ENCODE assay signal across 9 cellular contexts in the genomic region with DNA sequence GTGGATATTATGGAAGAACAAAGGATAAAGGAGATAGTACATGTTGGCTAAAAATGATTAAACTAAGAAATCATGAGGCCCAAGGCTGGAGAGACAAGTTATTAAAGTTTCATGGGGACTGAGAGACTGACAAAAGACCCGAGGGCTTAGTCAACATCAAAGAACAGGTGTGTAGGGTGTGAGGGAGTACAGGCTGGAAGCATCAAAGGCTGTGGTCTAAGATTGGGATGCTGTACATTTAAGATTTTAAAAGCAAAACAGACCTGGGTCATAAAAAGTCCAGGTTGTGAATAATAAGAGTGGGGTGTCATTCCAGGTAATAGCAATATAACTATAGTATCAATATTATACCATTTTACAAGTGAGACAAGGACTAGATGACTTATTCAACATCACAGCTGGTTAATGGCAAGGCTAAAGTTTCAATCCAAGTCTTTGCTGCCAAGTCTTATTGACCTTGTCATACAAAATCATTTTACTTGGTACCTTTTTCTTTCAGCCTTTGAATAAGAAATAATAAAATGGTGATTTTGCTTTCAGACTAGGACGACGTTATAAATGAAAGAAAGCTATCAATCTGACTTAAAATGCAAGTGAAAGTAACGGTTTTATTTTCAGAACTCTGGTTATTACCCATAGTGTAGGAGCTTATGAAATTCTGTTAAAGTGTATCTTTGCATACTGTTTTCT.
DNase-seq lines count a peak whose midpoint lies in the region; ATAC-seq, FAIRE-seq and TF ChIP-seq lines count a peak whose summit lies in the region.
"Had no signal": no experiment of that assay in that cellular context is flagged by ENCODE, and none has a peak within 500 bp of the region (broad histone marks: within the 10 kb centered on the region; RNA-seq: fewer than 3 reads in every experiment).

No MANE protein-coding gene starts in this region.

- no peak overlapping the region for H4K5ac ChIP-seq in H9 (ENCODE audit: insufficient read length, low read depth, low read length)

- H2AK5ac ChIP-seq in H9 (ENCODE audit: insufficient read length, low read length): no peak overlapping the region

- no peak overlapping the region for H3K4me3 ChIP-seq in small intestine (ENCODE audit: low read depth in 1 of 2, low read length in 2 of 2)

- no peak overlapping the region for H2BK20ac ChIP-seq in H9 (ENCODE audit: low read depth, low read length, poor library complexity, severe bottlenecking)

- FAIRE-seq in small intestine (lab: Jason Lieb, UNC): no peak

- no peaks in the 10 kb centered on the region for H4K20me1 ChIP-seq in H9 (ENCODE audit: control insufficient read depth, insufficient read depth, insufficient read length)

- peaks cover 44% of the 10 kb centered on the region for H3K4me1 Mint-ChIP-seq in activated naive CD8-positive, alpha-beta T cell treated with anti-CD3 and anti-CD28 coated beads, Interleukin-2, amount 50 U/mL, for 24 hours
- H3K4me1 Mint-ChIP-seq in H9: no peaks in the 10 kb centered on the region

- no peak overlapping the region for H2BK120ac ChIP-seq in H9 (ENCODE audit: low read depth, low read length, poor library complexity, severe bottlenecking)

- ATAC-seq in GM18519 (IDR thresholded peaks at IDR 0.05; ENCODE audit: low FRiP score, unreplicated experiment) (peak; percentile 76), GM19467 (IDR thresholded peaks at IDR 0.05; ENCODE audit: unreplicated experiment) (peak; percentile 69), HG03039 (IDR thresholded peaks at IDR 0.05; ENCODE audit: unreplicated experiment) (peak; percentile 65)
- ATAC-seq in activated naive CD8-positive, alpha-beta T cell treated with anti-CD3 and anti-CD28 coated beads, Interleukin-2, amount 50 U/mL, for 24 hours: peak; percentile 79
- ATAC-seq: right cardiac atrium had no signal

- H3K4me1 ChIP-seq in H9 (ENCODE audit: insufficient read depth, low read length): no peaks in the 10 kb centered on the region; the same call in 1 of the 2 replicates
- peaks cover 0 to 4% of the 10 kb centered on the region in 2 donors for H3K4me1 ChIP-seq in small intestine (ENCODE audit: control insufficient read depth in 2 of 2, insufficient read depth in 1 of 2, low read depth in 1 of 2, low read length in 1 of 2)

- no peaks in the 10 kb centered on the region for H3K79me1 ChIP-seq in H9 (ENCODE audit: insufficient read depth, low read depth, low read length, poor library complexity, severe bottlenecking)

- no peak overlapping the region for H3K4me2 ChIP-seq in H9 (ENCODE audit: insufficient read depth, insufficient read length, low read length)

- no peak overlapping the region for H3K18ac ChIP-seq in H9 (ENCODE audit: insufficient read length, low read depth, low read length)

- H3K14ac ChIP-seq in H9 (ENCODE audit: insufficient read depth, low read length): no peak overlapping the region

- H3K27ac ChIP-seq in H9 (ENCODE audit: insufficient read length, low read depth, low read length) (no peak overlapping the region), small intestine (ENCODE audit: low read depth in 1 of 2, low read length in 1 of 2) (no peak overlapping the region)

- no peaks in the 10 kb centered on the region for H3K36me3 ChIP-seq in small intestine (ENCODE audit: control insufficient read depth in 2 of 2, insufficient read depth in 2 of 2, low read length in 2 of 2)

- no peak overlapping the region for H3K9ac ChIP-seq in H9 (ENCODE audit: extremely low read depth, insufficient read length, low read length)

- no peak overlapping the region for H2BK5ac ChIP-seq in H9 (ENCODE audit: insufficient read length, low read length)

- H3K23me2 ChIP-seq in H9 (ENCODE audit: insufficient read length, low read depth, low read length, poor library complexity, severe bottlenecking): no peaks in the 10 kb centered on the region

- peaks cover 2% of the 10 kb centered on the region for H3K36me3 Mint-ChIP-seq in activated naive CD8-positive, alpha-beta T cell treated with anti-CD3 and anti-CD28 coated beads, Interleukin-2, amount 50 U/mL, for 24 hours (ENCODE audit: low read depth)
- H3K36me3 Mint-ChIP-seq in H9 (ENCODE audit: insufficient read depth in 1 of 3, low read depth in 3 of 3): no peaks in the 10 kb centered on the region

- H2BK12ac ChIP-seq in H9 (ENCODE audit: insufficient read length, low read depth, low read length): no peak overlapping the region

- TF ChIP-seq CTCF in H9 (conservative IDR thresholded peaks at IDR 0.05): no peak

- no CpG with 5 or more reads among the region's 4 CpGs for WGBS in H9 (ENCODE audit: extremely low coverage, insufficient read length, low lambda C conversion rate)
- 28 to 44% (median 40%) methylated on average over 4 of the region's 4 CpGs for WGBS in small intestine, 3 donors

- H3T11ph ChIP-seq in H9 (ENCODE audit: low read length): no peak overlapping the region

- H3K23ac ChIP-seq in H9 (ENCODE audit: insufficient read length, low read depth, low read length): no peak overlapping the region

- H2AFZ ChIP-seq in H9 (ENCODE audit: low read length): no peak overlapping the region

- no peaks in the 10 kb centered on the region; the same call in 1 of the 2 replicates for H3K27me3 ChIP-seq in H9 (ENCODE audit: insufficient read depth, low read length)
- no peaks in the 10 kb centered on the region for H3K27me3 ChIP-seq in small intestine (ENCODE audit: control insufficient read depth in 2 of 2, insufficient read depth in 2 of 2, low read length in 2 of 2)

- no peaks in the 10 kb centered on the region for H3K27me3 Mint-ChIP-seq in activated naive CD8-positive, alpha-beta T cell treated with anti-CD3 and anti-CD28 coated beads, Interleukin-2, amount 50 U/mL, for 24 hours
- H3K27me3 Mint-ChIP-seq in H9 (ENCODE audit: low read depth): no peaks in the 10 kb centered on the region

- H4K8ac ChIP-seq in H9 (replicated peaks; ENCODE audit: insufficient read length, low read depth, low read length): no peak overlapping the region

- no peak overlapping the region for H3K56ac ChIP-seq in H9 (ENCODE audit: insufficient read length, low read depth, low read length)

- H3K4ac ChIP-seq in H9 (ENCODE audit: low read depth, low read length): no peak overlapping the region

- H3K27ac Mint-ChIP-seq in activated naive CD8-positive, alpha-beta T cell treated with anti-CD3 and anti-CD28 coated beads, Interleukin-2, amount 50 U/mL, for 24 hours: no peak overlapping the region
- H3K27ac Mint-ChIP-seq in H9: no peak overlapping the region

- H3K79me2 ChIP-seq in H9 (ENCODE audit: insufficient read depth, low read length): 0 out of 2 replicates have a peak, but pooled peaks cover 2% of the 10 kb centered on the region

- no peaks in the 10 kb centered on the region for H3K9me3 Mint-ChIP-seq in activated naive CD8-positive, alpha-beta T cell treated with anti-CD3 and anti-CD28 coated beads, Interleukin-2, amount 50 U/mL, for 24 hours
- no peaks in the 10 kb centered on the region for H3K9me3 Mint-ChIP-seq in H9

- no peak overlapping the region for H4K91ac ChIP-seq in H9 (ENCODE audit: insufficient read length, low read depth, low read length)

- H3K9me3 ChIP-seq in H9 (ENCODE audit: control insufficient read depth, low read depth, low read length): no peaks in the 10 kb centered on the region
- H3K9me3 ChIP-seq in small intestine (ENCODE audit: control insufficient read depth, low read depth): no peaks in the 10 kb centered on the region

- no peak overlapping the region for H2BK15ac ChIP-seq in H9 (ENCODE audit: low read depth, low read length)

- H3K4me3 Mint-ChIP-seq in activated naive CD8-positive, alpha-beta T cell treated with anti-CD3 and anti-CD28 coated beads, Interleukin-2, amount 50 U/mL, for 24 hours: no peak overlapping the region
- no peak overlapping the region for H3K4me3 Mint-ChIP-seq in H9

- DNase-seq in activated naive CD8-positive, alpha-beta T cell treated with anti-CD3 and anti-CD28 coated beads, Interleukin-2, amount 50 U/mL, for 24 hours: no peak
- DNase-seq in H9: no peak
- no peak for DNase-seq in small intestine
- DNase-seq in islet precursor cell: no peak
- DNase-seq: NCI-H524, right cardiac atrium had no signal
